ENCODE assay signal across 17 cellular contexts in genomic region chr15:66752078-66752477, GRCh38. TPM values are rescaled to one million over a fixed set of nuclear protein-coding genes. Genes with fewer than 3 reads are reported as not detected.
DNase-seq lines count a peak whose midpoint lies in the region; ATAC-seq and TF ChIP-seq lines count a peak whose summit lies in the region.
"Had no signal": no experiment of that assay in that cellular context is flagged by ENCODE, and none has a peak within 500 bp of the region (broad histone marks: within the 10 kb centered on the region; RNA-seq: fewer than 3 reads in every experiment).

No MANE protein-coding gene starts in this region.

- TF ChIP-seq EP300 in esophagus muscularis mucosa (IDR thresholded peaks at IDR 0.05): no peak

- H3K9me3 ChIP-seq in left ventricle myocardium inferior (replicated peaks) (peaks cover 12% of the 10 kb centered on the region), ascending aorta (peaks cover 0 to 3% of the 10 kb centered on the region in 2 donors), esophagus muscularis mucosa (peaks cover 0 to 10% (median 7%) of the 10 kb centered on the region in 4 donors)

- peak overlapping the region; percentile 7 for H3K27ac Mint-ChIP-seq in osteocyte (ENCODE audit: unreplicated experiment)
- H3K27ac Mint-ChIP-seq in activated naive CD8-positive, alpha-beta T cell treated with anti-CD3 and anti-CD28 coated beads, Interleukin-2, amount 50 U/mL, for 24 hours: no peak overlapping the region
- H3K27ac Mint-ChIP-seq: activated B cell treated with CpG ODN at 0.5 μM for 24 hours; activated CD8-positive, alpha-beta T cell treated with anti-CD3 and anti-CD28 coated beads for 36 hours had no signal

- 64% methylated on average over 2 of the region's 2 CpGs for WGBS in esophagus muscularis mucosa

- ATAC-seq in left ventricle myocardium superior: no peak
- no peak for ATAC-seq in HG02588 (IDR thresholded peaks at IDR 0.05; ENCODE audit: unreplicated experiment)
- no peak for ATAC-seq in activated naive CD8-positive, alpha-beta T cell treated with anti-CD3 and anti-CD28 coated beads, Interleukin-2, amount 50 U/mL, for 24 hours

- H3K27ac ChIP-seq in left ventricle myocardium inferior (replicated peaks) (peak overlapping the region; percentile 57), ascending aorta (peak overlapping the region; percentile 35 to 66), esophagus muscularis mucosa (replicated peaks in 1 of 4) (peak overlapping the region in 1 of 4 donors; percentile 36)
- H3K27ac ChIP-seq: SJCRH30 had no signal

- H3K4me1 ChIP-seq in left ventricle myocardium inferior (peaks cover 80% of the 10 kb centered on the region), ascending aorta (peaks cover 11 to 60% of the 10 kb centered on the region in 2 donors), esophagus muscularis mucosa (peaks cover 44 to 63% (median 54%) of the 10 kb centered on the region in 4 donors)

- H3K27me3 Mint-ChIP-seq in osteocyte (ENCODE audit: unreplicated experiment): no peaks in the 10 kb centered on the region
- H3K27me3 Mint-ChIP-seq in activated naive CD8-positive, alpha-beta T cell treated with anti-CD3 and anti-CD28 coated beads, Interleukin-2, amount 50 U/mL, for 24 hours: peaks cover 7% of the 10 kb centered on the region
- H3K27me3 Mint-ChIP-seq: activated CD8-positive, alpha-beta T cell treated with anti-CD3 and anti-CD28 coated beads for 36 hours; brain had no signal

- intact Hi-C loops in left ventricle myocardium inferior (cut with micrococcal nuclease): no loop called here
- intact Hi-C loops in left ventricle myocardium superior (cut with micrococcal nuclease): no loop called here
- intact Hi-C loops in ascending aorta (cut with DNase I): no loop called here
- intact Hi-C loops in esophagus muscularis mucosa (cut with DNase I): no loop called here

- DNase-seq in left ventricle myocardium inferior (no peak), left ventricle myocardium superior (no peak), ascending aorta (ENCODE audit: low spot score in 2 of 2) (no peak), osteocyte (ENCODE audit: extremely low spot score, unreplicated experiment) (no peak), esophagus muscularis mucosa (ENCODE audit: extremely low spot score) (no peak)
- no peak for DNase-seq in stimulated activated CD4-positive, alpha-beta T cell treated with anti-CD3 and anti-CD28 coated beads, Interleukin-4, amount 100 ng/mL, for 24 hours
- no peak for DNase-seq in activated naive CD8-positive, alpha-beta T cell treated with anti-CD3 and anti-CD28 coated beads, Interleukin-2, amount 50 U/mL, for 24 hours
- DNase-seq: activated B cell treated with CpG ODN at 0.5 μM for 24 hours; activated T-cell treated with anti-CD3 and anti-CD28 coated beads, Interleukin-2, amount 50 U/mL, for 48 hours; Caco-2; H7; NCI-H187; NCI-H446 treated with DMSO at 0.1 percent for 48 hours had no signal

- H3K27me3 ChIP-seq in left ventricle myocardium inferior (ENCODE audit: low read depth): no peaks in the 10 kb centered on the region
- H3K27me3 ChIP-seq in ascending aorta: no peaks in the 10 kb centered on the region
- no peaks in the 10 kb centered on the region for H3K27me3 ChIP-seq in esophagus muscularis mucosa
- H3K27me3 ChIP-seq: SJCRH30 had no signal

- peaks cover 10% of the 10 kb centered on the region for H3K36me3 Mint-ChIP-seq in osteocyte (ENCODE audit: unreplicated experiment)
- H3K36me3 Mint-ChIP-seq in activated naive CD8-positive, alpha-beta T cell treated with anti-CD3 and anti-CD28 coated beads, Interleukin-2, amount 50 U/mL, for 24 hours (ENCODE audit: low read depth): peaks cover 4% of the 10 kb centered on the region

- TF ChIP-seq POLR2A in esophagus muscularis mucosa (IDR thresholded peaks at IDR 0.05; ENCODE audit: low read depth): no peak

- no peak for TF ChIP-seq CTCF in left ventricle myocardium inferior (IDR thresholded peaks at IDR 0.05; ENCODE audit: borderline replicate concordance)
- no peak for TF ChIP-seq CTCF in ascending aorta (IDR thresholded peaks at IDR 0.05)
- no peak for TF ChIP-seq CTCF in osteocyte (IDR thresholded peaks at IDR 0.05)
- TF ChIP-seq CTCF in esophagus muscularis mucosa (IDR thresholded peaks at IDR 0.05): no peak

- H3K4me3 Mint-ChIP-seq in osteocyte (ENCODE audit: unreplicated experiment): no peak overlapping the region
- H3K4me3 Mint-ChIP-seq in activated naive CD8-positive, alpha-beta T cell treated with anti-CD3 and anti-CD28 coated beads, Interleukin-2, amount 50 U/mL, for 24 hours: no peak overlapping the region
- H3K4me3 Mint-ChIP-seq: activated B cell treated with CpG ODN at 0.5 μM for 24 hours; activated CD8-positive, alpha-beta T cell treated with anti-CD3 and anti-CD28 coated beads for 36 hours; brain had no signal

- peaks cover 64% of the 10 kb centered on the region for H3K4me1 Mint-ChIP-seq in osteocyte (ENCODE audit: unreplicated experiment)
- H3K4me1 Mint-ChIP-seq in activated naive CD8-positive, alpha-beta T cell treated with anti-CD3 and anti-CD28 coated beads, Interleukin-2, amount 50 U/mL, for 24 hours: peaks cover 8% of the 10 kb centered on the region

- no peaks in the 10 kb centered on the region for H3K36me3 ChIP-seq in left ventricle myocardium inferior
- no peaks in the 10 kb centered on the region for H3K36me3 ChIP-seq in ascending aorta
- peaks cover 0 to 8% (median 0%) of the 10 kb centered on the region in 4 donors for H3K36me3 ChIP-seq in esophagus muscularis mucosa
- H3K36me3 ChIP-seq: SJCRH30 had no signal

- H3K4me3 ChIP-seq in left ventricle myocardium inferior (no peak overlapping the region), ascending aorta (no peak overlapping the region), esophagus muscularis mucosa (no peak overlapping the region)
- H3K4me3 ChIP-seq: SJCRH30 had no signal

- no peaks in the 10 kb centered on the region for H3K9me3 Mint-ChIP-seq in osteocyte (ENCODE audit: unreplicated experiment)
- peaks cover 8% of the 10 kb centered on the region for H3K9me3 Mint-ChIP-seq in activated naive CD8-positive, alpha-beta T cell treated with anti-CD3 and anti-CD28 coated beads, Interleukin-2, amount 50 U/mL, for 24 hours

RNA-seq across cellular contexts. Expression of gene SMAD6, which starts 50.0 kb away (rescaled TPM):
- 20.3 TPM for total RNA-seq in left ventricle myocardium inferior
- total RNA-seq in left ventricle myocardium superior: 14.9 TPM
- total RNA-seq in ascending aorta: 140 TPM
- 14.6 and 17.5 TPM in 2 replicates for total RNA-seq in osteocyte
- 10 to 100 TPM in 3 of 4 donors, 1 to 10 TPM in 1; 9.4 to 18.9 (median 14.3) TPM for total RNA-seq in esophagus muscularis mucosa
